Comparison of ENCODE assay signal across 8 cellular contexts in the genomic region with DNA sequence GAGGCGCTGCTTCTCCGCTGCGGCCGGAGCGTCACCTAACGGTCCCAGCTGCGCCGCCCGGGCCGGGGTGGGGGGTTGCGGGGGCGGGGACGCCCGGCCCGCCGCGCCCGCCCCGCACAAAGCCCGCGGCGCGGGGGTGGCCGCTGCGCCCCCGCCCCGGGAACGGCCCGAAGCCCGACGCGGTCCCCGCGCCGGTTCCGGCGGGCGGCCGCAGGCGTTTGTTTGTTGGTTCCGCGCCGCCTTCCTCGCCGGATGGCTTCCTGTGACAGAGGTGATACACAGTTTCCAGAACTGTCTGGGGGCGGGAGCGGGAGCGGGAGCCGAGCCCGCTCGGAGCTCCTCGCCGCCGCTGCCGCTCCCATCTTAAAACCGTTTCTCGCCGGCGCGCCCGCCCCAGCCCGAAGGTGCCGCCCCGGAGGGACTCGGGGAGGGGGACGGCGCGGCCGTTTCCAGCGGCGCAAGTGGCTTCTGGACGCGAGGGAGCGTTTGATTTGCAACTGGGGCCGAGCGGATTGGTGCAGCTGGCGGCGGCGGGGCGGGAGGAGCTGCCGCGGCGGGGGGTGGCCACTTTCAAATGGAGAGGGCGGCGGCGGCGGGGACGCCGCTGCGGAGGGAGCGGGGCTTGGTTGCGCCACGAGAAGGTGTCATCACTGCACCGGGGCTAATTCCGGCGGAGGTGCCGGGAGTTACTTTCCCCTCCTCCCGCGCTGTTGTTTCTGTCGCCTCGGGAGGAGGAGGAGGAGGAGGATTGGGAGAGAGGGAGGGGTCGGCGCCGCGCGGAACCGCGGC. TPM values are rescaled to one million over a fixed set of nuclear protein-coding genes. Genes with fewer than 3 reads are reported as not detected.
DNase-seq lines count a peak whose midpoint lies in the region; ATAC-seq, FAIRE-seq and TF ChIP-seq lines count a peak whose summit lies in the region.

No MANE protein-coding gene starts in this region.

- ATAC-seq in GM18909 (IDR thresholded peaks at IDR 0.05; ENCODE audit: poor library complexity, unreplicated experiment) = peak; percentile 53
- peak; percentile 45 for ATAC-seq in HG03139 (IDR thresholded peaks at IDR 0.05; ENCODE audit: unreplicated experiment)
- peak; percentile 8 for ATAC-seq in WTC11

- H3K9me3 Mint-ChIP-seq in WTC11 = no peaks in the 10 kb centered on the region

- FAIRE-seq in bronchial epithelial cell (lab: Jason Lieb, UNC) = no peak

- H3K4me3 ChIP-seq in AG09309 (ENCODE audit: control insufficient read depth, low read depth, low read length) = peak overlapping the region; percentile 95
- peak overlapping the region; percentile 70 for H3K4me3 ChIP-seq in bronchial epithelial cell (ENCODE audit: low read depth, low read length)

- no peaks in the 10 kb centered on the region for H3K27me3 Mint-ChIP-seq in WTC11 (ENCODE audit: low read depth)

- H3K27me3 ChIP-seq in bronchial epithelial cell (ENCODE audit: control insufficient read depth, insufficient read depth, low read length) = no peaks in the 10 kb centered on the region

- H3K36me3 ChIP-seq in bronchial epithelial cell (ENCODE audit: control insufficient read depth, insufficient read depth, low read length) = no peaks in the 10 kb centered on the region

- TF ChIP-seq CTCF in AG09309 (IDR thresholded peaks at IDR 0.05; ENCODE audit: control insufficient read depth, insufficient read depth, low read depth, low read length, missing control alignments) = no peak
- no peak for TF ChIP-seq CTCF in WTC11 (IDR thresholded peaks at IDR 0.05)
- no peak for TF ChIP-seq CTCF in bronchial epithelial cell (IDR thresholded peaks at IDR 0.05; ENCODE audit: insufficient read depth, low read length, severe bottlenecking)

- CTCF ChIA-PET in WTC11 (lab: Charles Lee) = interaction anchor here (1.1 to 1.9 kb wide), 3 partner anchors 9 to 358 kb away, joined by 3 to 6 read pairs (median 5); no protein-coding TSS in a partner anchor

- POLR2A ChIA-PET in WTC11 (lab: Charles Lee) = interaction anchor here (1.0 to 1.8 kb wide), 9 partner anchors 9 to 357 kb away, joined by 3 to 11 read pairs (median 4); no protein-coding TSS in a partner anchor

- H3K4me3 Mint-ChIP-seq in WTC11 = peak overlapping the region; percentile 98

- DNase-seq in AG09309 (ENCODE audit: low read depth) (no peak), NCI-H2196 (lab: John Stamatoyannopoulos, UW; ENCODE audit: unreplicated experiment) (peak; percentile 72), WTC11 (ENCODE audit: low spot score) (peak; percentile 90), bronchial epithelial cell (ENCODE audit: low read depth) (peak; percentile 57), islet precursor cell (peak; percentile 95)
- DNase-seq in stimulated activated CD4-positive, alpha-beta T cell treated with anti-CD3 and anti-CD28 coated beads, Interleukin-12 subunit alpha, Interleukin-12 subunit beta, amount 100 ng/mL, for 48 hours (ENCODE audit: low read depth in 2 of 3, low spot score in 1 of 3) = peak; percentile 82

- H3K4me1 Mint-ChIP-seq in WTC11 = peaks cover 61% of the 10 kb centered on the region

- H3K27ac Mint-ChIP-seq in WTC11 = no peak overlapping the region

- H3K36me3 Mint-ChIP-seq in WTC11 = peaks cover 29% of the 10 kb centered on the region

TF ChIP-seq in WTC11, 78 proteins besides CTCF, POLR2A, EP300 and RAD21 (continues in another document):
- TF ChIP-seq TCF7 (CRISPR knock-in tag; IDR thresholded peaks at IDR 0.05; ENCODE audit: low read depth) (no peak), MYBL2 (CRISPR knock-in tag; IDR thresholded peaks at IDR 0.05) (peak; percentile 40; the same call in 1 of the 2 replicates), E2F5 (CRISPR knock-in tag; IDR thresholded peaks at IDR 0.05) (no peak), ELF4 (CRISPR knock-in tag; IDR thresholded peaks at IDR 0.05; ENCODE audit: low read depth) (no peak), ZNF138 (CRISPR knock-in tag; conservative IDR thresholded peaks at IDR 0.05) (0 out of 2 replicates have a peak, but pooled peaks have one; percentile 36), MLX (CRISPR knock-in tag; IDR thresholded peaks at IDR 0.05) (no peak), EMX1 (CRISPR knock-in tag; IDR thresholded peaks at IDR 0.05) (0 out of 2 replicates have a peak, but pooled peaks have one; percentile 14), ATF6 (CRISPR knock-in tag; IDR thresholded peaks at IDR 0.05) (no peak), MAX (CRISPR knock-in tag; IDR thresholded peaks at IDR 0.05) (no peak), ATF1 (CRISPR knock-in tag; IDR thresholded peaks at IDR 0.05) (peak; percentile 23; the same call in 1 of the 2 replicates), JUN (CRISPR knock-in tag; IDR thresholded peaks at IDR 0.05) (peak; percentile 54; the same call in 1 of the 2 replicates), TP53 (CRISPR knock-in tag; IDR thresholded peaks at IDR 0.05) (peak; percentile 45; the same call in 1 of the 2 replicates)
- TF ChIP-seq, protein P1, sequence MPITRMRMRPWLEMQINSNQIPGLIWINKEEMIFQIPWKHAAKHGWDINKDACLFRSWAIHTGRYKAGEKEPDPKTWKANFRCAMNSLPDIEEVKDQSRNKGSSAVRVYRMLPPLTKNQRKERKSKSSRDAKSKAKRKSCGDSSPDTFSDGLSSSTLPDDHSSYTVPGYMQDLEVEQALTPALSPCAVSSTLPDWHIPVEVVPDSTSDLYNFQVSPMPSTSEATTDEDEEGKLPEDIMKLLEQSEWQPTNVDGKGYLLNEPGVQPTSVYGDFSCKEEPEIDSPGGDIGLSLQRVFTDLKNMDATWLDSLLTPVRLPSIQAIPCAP (CRISPR knock-in tag; IDR thresholded peaks at IDR 0.05) = no peak
- TF ChIP-seq, protein P2, sequence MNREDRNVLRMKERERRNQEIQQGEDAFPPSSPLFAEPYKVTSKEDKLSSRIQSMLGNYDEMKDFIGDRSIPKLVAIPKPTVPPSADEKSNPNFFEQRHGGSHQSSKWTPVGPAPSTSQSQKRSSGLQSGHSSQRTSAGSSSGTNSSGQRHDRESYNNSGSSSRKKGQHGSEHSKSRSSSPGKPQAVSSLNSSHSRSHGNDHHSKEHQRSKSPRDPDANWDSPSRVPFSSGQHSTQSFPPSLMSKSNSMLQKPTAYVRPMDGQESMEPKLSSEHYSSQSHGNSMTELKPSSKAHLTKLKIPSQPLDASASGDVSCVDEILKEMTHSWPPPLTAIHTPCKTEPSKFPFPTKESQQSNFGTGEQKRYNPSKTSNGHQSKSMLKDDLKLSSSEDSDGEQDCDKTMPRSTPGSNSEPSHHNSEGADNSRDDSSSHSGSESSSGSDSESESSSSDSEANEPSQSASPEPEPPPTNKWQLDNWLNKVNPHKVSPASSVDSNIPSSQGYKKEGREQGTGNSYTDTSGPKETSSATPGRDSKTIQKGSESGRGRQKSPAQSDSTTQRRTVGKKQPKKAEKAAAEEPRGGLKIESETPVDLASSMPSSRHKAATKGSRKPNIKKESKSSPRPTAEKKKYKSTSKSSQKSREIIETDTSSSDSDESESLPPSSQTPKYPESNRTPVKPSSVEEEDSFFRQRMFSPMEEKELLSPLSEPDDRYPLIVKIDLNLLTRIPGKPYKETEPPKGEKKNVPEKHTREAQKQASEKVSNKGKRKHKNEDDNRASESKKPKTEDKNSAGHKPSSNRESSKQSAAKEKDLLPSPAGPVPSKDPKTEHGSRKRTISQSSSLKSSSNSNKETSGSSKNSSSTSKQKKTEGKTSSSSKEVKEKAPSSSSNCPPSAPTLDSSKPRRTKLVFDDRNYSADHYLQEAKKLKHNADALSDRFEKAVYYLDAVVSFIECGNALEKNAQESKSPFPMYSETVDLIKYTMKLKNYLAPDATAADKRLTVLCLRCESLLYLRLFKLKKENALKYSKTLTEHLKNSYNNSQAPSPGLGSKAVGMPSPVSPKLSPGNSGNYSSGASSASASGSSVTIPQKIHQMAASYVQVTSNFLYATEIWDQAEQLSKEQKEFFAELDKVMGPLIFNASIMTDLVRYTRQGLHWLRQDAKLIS (CRISPR knock-in tag; IDR thresholded peaks at IDR 0.05; ENCODE audit: borderline replicate concordance) = 0 out of 2 replicates have a peak, but pooled peaks have one; percentile 71

RNA-seq across cellular contexts. Expression of gene JADE1, which starts 2.3 kb away (rescaled TPM):
- total RNA-seq in WTC11 (2021) (132 to 156 TPM (median 150 TPM) in 3 replicates), bronchial epithelial cell (6.6 and 6.8 TPM in 2 replicates)

Comparison
In these comparisons a context has a peak if more than half of its experiments do, and no peak if none do; other contexts are left out.
1. RNA of gene JADE1, which starts 2.3 kb away (total RNA-seq): 132 to 156 TPM in WTC11; 6.6 to 6.8 TPM in bronchial epithelial cell; every median in the first group is over 10 times any median in the second.
2. Peak in every context shown above with its lines, with median percentiles within 50 percentile points of each other: ATAC-seq.